ENCODE assay signal across 6 cellular contexts in the genomic region with DNA sequence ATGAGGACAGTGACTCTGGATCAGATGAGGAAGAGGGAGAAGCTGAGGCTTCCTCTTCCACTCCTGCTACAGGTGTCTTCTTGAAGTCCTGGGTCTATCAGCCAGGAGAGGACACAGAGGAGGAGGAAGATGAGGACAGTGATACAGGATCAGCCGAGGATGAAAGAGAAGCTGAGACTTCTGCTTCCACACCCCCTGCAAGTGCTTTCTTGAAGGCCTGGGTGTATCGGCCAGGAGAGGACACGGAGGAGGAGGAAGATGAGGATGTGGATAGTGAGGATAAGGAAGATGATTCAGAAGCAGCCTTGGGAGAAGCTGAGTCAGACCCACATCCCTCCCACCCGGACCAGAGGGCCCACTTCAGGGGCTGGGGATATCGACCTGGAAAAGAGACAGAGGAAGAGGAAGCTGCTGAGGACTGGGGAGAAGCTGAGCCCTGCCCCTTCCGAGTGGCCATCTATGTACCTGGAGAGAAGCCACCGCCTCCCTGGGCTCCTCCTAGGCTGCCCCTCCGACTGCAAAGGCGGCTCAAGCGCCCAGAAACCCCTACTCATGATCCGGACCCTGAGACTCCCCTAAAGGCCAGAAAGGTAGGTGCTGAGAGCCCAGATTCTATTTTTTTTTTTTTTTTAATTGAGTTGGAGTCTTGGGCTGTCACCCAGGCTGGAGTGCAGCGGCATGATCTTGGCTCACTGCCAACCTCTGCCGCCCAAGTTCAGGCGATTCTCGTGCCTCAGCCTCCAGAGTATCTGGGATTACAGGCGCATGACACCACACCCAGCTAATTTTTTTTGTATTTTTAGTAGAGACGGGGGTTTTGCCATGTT. TPM values are rescaled to one million over a fixed set of nuclear protein-coding genes. Genes with fewer than 3 reads are reported as not detected.
DNase-seq lines count a peak whose midpoint lies in the region; ATAC-seq and TF ChIP-seq lines count a peak whose summit lies in the region.

No MANE protein-coding gene starts in this region.

- H3K36me3 Mint-ChIP-seq in activated naive CD8-positive, alpha-beta T cell treated with anti-CD3 and anti-CD28 coated beads, Interleukin-2, amount 50 U/mL, for 24 hours (ENCODE audit: low read depth) = peaks cover 52% of the 10 kb centered on the region

- intact Hi-C loops in heart left ventricle (cut with DNase I) (loop anchor here in 7 of 10 donors (2.0 to 10.0 kb wide), 6 partner anchors 26 to 280 kb away; partner anchors contain the start of genes FTL (in 4 of the 7), HRC (in 1 of the 7), NUCB1 (in 1 of the 7) and TRPM4 (in 1 of the 7)), Right ventricle myocardium inferior (cut with DNase I) (loop anchor here (2.0 kb wide), 1 partner anchor 26 kb away; the partner anchor contains the start of gene NUCB1)

- WGBS in heart left ventricle, 4 donors = 5 to 9% (median 7%) methylated on average over 17 of the region's 17 CpGs
- WGBS in mesodermal cell (ENCODE audit: insufficient coverage in 2 of 2), 2 experiments = 87 to 88% methylated on average over 13 of the region's 17 CpGs

- H3K27ac ChIP-seq in heart left ventricle (peak overlapping the region; percentile 98 to 100 (median 100)), mesodermal cell (ENCODE audit: low read depth, low read length, severe bottlenecking) (peak overlapping the region; percentile 100)

- peaks cover 2% of the 10 kb centered on the region for H3K27me3 Mint-ChIP-seq in activated naive CD8-positive, alpha-beta T cell treated with anti-CD3 and anti-CD28 coated beads, Interleukin-2, amount 50 U/mL, for 24 hours

- H3K36me3 ChIP-seq in heart left ventricle = peaks cover 0 to 62% (median 49%) of the 10 kb centered on the region in 9 donors
- H3K36me3 ChIP-seq in mesodermal cell (ENCODE audit: control insufficient read depth, insufficient read depth, low read length) = peaks cover 60% of the 10 kb centered on the region

- H3K4me1 ChIP-seq in heart left ventricle (peaks cover 11 to 68% (median 41%) of the 10 kb centered on the region in 12 donors), mesodermal cell (ENCODE audit: control insufficient read depth, insufficient read depth, low read length, poor library complexity, severe bottlenecking) (peaks cover 35% of the 10 kb centered on the region)

- H3K9me3 ChIP-seq in heart left ventricle (no peaks in the 10 kb centered on the region), mesodermal cell (ENCODE audit: control insufficient read depth, low read length) (no peaks in the 10 kb centered on the region)

- no peaks in the 10 kb centered on the region for H3K27me3 ChIP-seq in heart left ventricle

- peaks cover 62% of the 10 kb centered on the region for H3K4me1 Mint-ChIP-seq in activated naive CD8-positive, alpha-beta T cell treated with anti-CD3 and anti-CD28 coated beads, Interleukin-2, amount 50 U/mL, for 24 hours

- peak overlapping the region; percentile 97 for H3K4me3 Mint-ChIP-seq in activated naive CD8-positive, alpha-beta T cell treated with anti-CD3 and anti-CD28 coated beads, Interleukin-2, amount 50 U/mL, for 24 hours

- H3K27ac Mint-ChIP-seq in activated naive CD8-positive, alpha-beta T cell treated with anti-CD3 and anti-CD28 coated beads, Interleukin-2, amount 50 U/mL, for 24 hours = peak overlapping the region; percentile 99

- TF ChIP-seq CTCF in heart left ventricle (IDR thresholded peaks at IDR 0.05) = no peak

- ATAC-seq in heart left ventricle (peak in 1 of 4 donors; percentile 3), Right ventricle myocardium inferior (no peak), GM19467 (IDR thresholded peaks at IDR 0.05; ENCODE audit: unreplicated experiment) (no peak), HG03159 (IDR thresholded peaks at IDR 0.05; ENCODE audit: unreplicated experiment) (no peak)
- no peak for ATAC-seq in activated naive CD8-positive, alpha-beta T cell treated with anti-CD3 and anti-CD28 coated beads, Interleukin-2, amount 50 U/mL, for 24 hours

- H3K4me3 ChIP-seq in heart left ventricle = peak overlapping the region; percentile 75 to 99 (median 89)
- peak overlapping the region; percentile 100 for H3K4me3 ChIP-seq in mesodermal cell (ENCODE audit: extremely low read depth, insufficient read depth, low read length, poor library complexity, severe bottlenecking)

- H3K9me3 Mint-ChIP-seq in activated naive CD8-positive, alpha-beta T cell treated with anti-CD3 and anti-CD28 coated beads, Interleukin-2, amount 50 U/mL, for 24 hours = no peaks in the 10 kb centered on the region

- TF ChIP-seq POLR2A in heart left ventricle (IDR thresholded peaks at IDR 0.05) = no peak

- DNase-seq in heart left ventricle = peak in 4 of 5 donors; percentile 35 to 77 (median 48)
- DNase-seq in Right ventricle myocardium inferior (ENCODE audit: missing footprints) = no peak
- no peak for DNase-seq in activated naive CD8-positive, alpha-beta T cell treated with anti-CD3 and anti-CD28 coated beads, Interleukin-2, amount 50 U/mL, for 24 hours

RNA-seq across cellular contexts. Expression of gene PPP1R15A, which starts 2.3 kb away (rescaled TPM):
- 10 to 100 TPM; 51.7 to 88.2 (median 62.6) TPM for total RNA-seq in heart left ventricle
- polyA plus RNA-seq in heart left ventricle = 100 to 1,000 TPM in 1 of 2 donors, 10 to 100 TPM in 1; 86.6 to 181 TPM
- total RNA-seq in Right ventricle myocardium inferior = 64.8 TPM
- 41.8 TPM for polyA plus RNA-seq in mesodermal cell (2013, experiment 1 of 2)
- 37.0 TPM for polyA plus RNA-seq in mesodermal cell (2013, experiment 2 of 2)

RNA-seq across cellular contexts. Expression of gene PLEKHA4, which starts 6.1 kb away (rescaled TPM):
- 10 to 100 TPM in 8 of 9 donors, 1 to 10 TPM in 1; 7.5 to 66.9 (median 24.8) TPM for total RNA-seq in heart left ventricle
- 10 to 100 TPM; 28.6 to 32.0 TPM for polyA plus RNA-seq in heart left ventricle
- total RNA-seq in Right ventricle myocardium inferior = 23.8 TPM
- polyA plus RNA-seq in mesodermal cell (2013, experiment 1 of 2) = 20.0 TPM
- polyA plus RNA-seq in mesodermal cell (2013, experiment 2 of 2) = 17.7 TPM

RNA-seq across cellular contexts. Expression of gene TULP2, which starts 24.0 kb away (rescaled TPM):
- total RNA-seq in heart left ventricle = 1 to 10 TPM in 1 of 9 donors, under 1 TPM in 5, not detected in 3; 0.21 to 1.1 (median 0.32) TPM
- polyA plus RNA-seq in heart left ventricle = under 1 TPM in 1 of 2 donors, not detected in 1; 0.26 TPM
- total RNA-seq in Right ventricle myocardium inferior = not detected
- not detected for polyA plus RNA-seq in mesodermal cell (2013, experiment 1 of 2)
- polyA plus RNA-seq in mesodermal cell (2013, experiment 2 of 2) = not detected

RNA-seq across cellular contexts. Expression of gene NUCB1, which starts 25.6 kb away (rescaled TPM):
- total RNA-seq in heart left ventricle (100 to 1,000 TPM; 200 to 428 (median 286) TPM), Right ventricle myocardium inferior (246 TPM)
- polyA plus RNA-seq in heart left ventricle = 100 to 1,000 TPM; 179 to 384 TPM
- polyA plus RNA-seq in mesodermal cell (2013, experiment 1 of 2) = 242 TPM
- polyA plus RNA-seq in mesodermal cell (2013, experiment 2 of 2) = 241 TPM

RNA-seq across cellular contexts. Expression of gene HSD17B14, which starts 38.2 kb away (rescaled TPM):
- total RNA-seq in heart left ventricle = 1 to 10 TPM in 8 of 9 donors, not detected in 1; 1.2 to 5.4 (median 3.3) TPM
- polyA plus RNA-seq in heart left ventricle = 1 to 10 TPM; 1.6 to 2.7 TPM
- 1.0 TPM for total RNA-seq in Right ventricle myocardium inferior
- 22.6 TPM for polyA plus RNA-seq in mesodermal cell (2013, experiment 1 of 2)
- 18.3 TPM for polyA plus RNA-seq in mesodermal cell (2013, experiment 2 of 2)

Comparison
In these comparisons a context has a peak if more than half of its experiments do, and no peak if none do; other contexts are left out.
1. DNase-seq: peak in heart left ventricle (4 of 5); none in Right ventricle myocardium inferior (single experiment) and activated naive CD8-positive, alpha-beta T cell treated with anti-CD3 and anti-CD28 coated beads, Interleukin-2, amount 50 U/mL, for 24 hours (single experiment).